ENCODE assay signal across 7 cellular contexts in genomic region chr2:3448496-3448895, GRCh38.
DNase-seq lines count a peak whose midpoint lies in the region; ATAC-seq, FAIRE-seq and TF ChIP-seq lines count a peak whose summit lies in the region.
"Not testable (repeated sequence)": the region's sequence is repeated elsewhere in the genome, so short reads cannot be mapped to it uniquely, and the experiment has no call there.

No MANE protein-coding gene starts in this region.

- WGBS in GM23248 (ENCODE audit: low coverage in 1 of 2, low lambda C conversion rate in 2 of 2, missing lambda C conversion rate in 2 of 2), 2 experiments = 61 to 64% methylated on average over 17 to 34 of the region's 34 CpGs
- 93% methylated on average over 16 to 34 of the region's 34 CpGs for WGBS in endodermal cell (ENCODE audit: insufficient coverage in 1 of 2, insufficient read length in 1 of 2), 2 experiments
- WGBS in lung, 2 donors = 82 to 90% methylated on average over 34 of the region's 34 CpGs
- WGBS in pancreas, 2 donors = 90 to 93% methylated on average over 34 of the region's 34 CpGs

- not testable (repeated sequence) for H3K9me3 Mint-ChIP-seq in endodermal cell

- FAIRE-seq in pancreas (lab: Jason Lieb, UNC) = not testable (repeated sequence)

- H3K27ac ChIP-seq in GM23248; endodermal cell (ENCODE audit: low read depth, low read length); lung (ENCODE audit: low read depth in 1 of 2, low read length in 1 of 2); pancreas: not testable (repeated sequence)
- H3K27ac ChIP-seq in left ventricle myocardium inferior (replicated peaks) = peak overlapping the region; percentile 47

- not testable (repeated sequence) for H3K9me2 ChIP-seq in GM23248 (ENCODE audit: insufficient read depth)

- not testable (repeated sequence) for H3K27ac Mint-ChIP-seq in endodermal cell

- not testable (repeated sequence) for H4K20me1 ChIP-seq in GM23248 (ENCODE audit: insufficient read depth)

- intact Hi-C loops in left ventricle myocardium inferior (cut with micrococcal nuclease); pancreas (cut with DNase I): not testable (repeated sequence)

- H3K4me2 ChIP-seq in GM23248 (ENCODE audit: unreplicated experiment) = not testable (repeated sequence)

- ATAC-seq in lung (ENCODE audit: insufficient read depth, low FRiP score) = not testable (repeated sequence)
- ATAC-seq in pancreas = peak in 3 of 4 donors; percentile 25 to 44 (median 27)

- not testable (repeated sequence) for H3K27me3 Mint-ChIP-seq in endodermal cell (ENCODE audit: insufficient read depth)

- not testable (repeated sequence) for H3K9me3 ChIP-seq in GM23248 (ENCODE audit: low read depth); endodermal cell (ENCODE audit: control insufficient read depth, low read length); left ventricle myocardium inferior (replicated peaks); lung (ENCODE audit: control insufficient read depth in 2 of 2, insufficient read depth in 1 of 2, low read length in 1 of 2); pancreas

- H3K4me3 ChIP-seq in GM23248; endodermal cell (ENCODE audit: low read length); lung; pancreas: not testable (repeated sequence)
- H3K4me3 ChIP-seq in foreskin fibroblast (ENCODE audit: low read depth in 1 of 2, low read length in 2 of 2) = peak overlapping the region; percentile 14 to 35
- peak overlapping the region; percentile 15 for H3K4me3 ChIP-seq in left ventricle myocardium inferior

- H3F3A ChIP-seq in GM23248 (ENCODE audit: insufficient read depth) = not testable (repeated sequence)

- peak; percentile 37 for DNase-seq in GM23248
- DNase-seq in activated CD8-positive, alpha-beta memory T cell treated with anti-CD3 and anti-CD28 coated beads for 24 hours = peak; percentile 15
- DNase-seq in endodermal cell = peak; percentile 32
- peak; percentile 32 to 84 for DNase-seq in foreskin fibroblast
- not testable (repeated sequence) for DNase-seq in left ventricle myocardium inferior
- peak; percentile 21 for DNase-seq in lung (ENCODE audit: low spot score)
- DNase-seq in pancreas = peak in 1 of 6 donors; percentile 3

- in situ Hi-C loops in GM23248 (cut with MboI) = not testable (repeated sequence)

- TF ChIP-seq CTCF in endodermal cell (conservative IDR thresholded peaks at IDR 0.05); foreskin fibroblast (IDR thresholded peaks at IDR 0.05; ENCODE audit: low read depth, low read length); left ventricle myocardium inferior (IDR thresholded peaks at IDR 0.05; ENCODE audit: borderline replicate concordance); lung (IDR thresholded peaks at IDR 0.05; ENCODE audit: control extremely low read depth, extremely low read depth); pancreas (IDR thresholded peaks at IDR 0.05): not testable (repeated sequence)

- H3K36me3 Mint-ChIP-seq in endodermal cell (ENCODE audit: low read depth) = peaks cover 64% of the 10 kb centered on the region

- H3K79me2 ChIP-seq in GM23248 (ENCODE audit: insufficient read depth) = not testable (repeated sequence)

- not testable (repeated sequence) for H3K4me1 ChIP-seq in GM23248 (ENCODE audit: insufficient read depth); endodermal cell (ENCODE audit: control insufficient read depth, insufficient read depth, low read length); lung (ENCODE audit: control insufficient read depth in 2 of 2, insufficient read depth in 2 of 2, low read length in 2 of 2); pancreas
- H3K4me1 ChIP-seq in left ventricle myocardium inferior = peaks cover 44% of the 10 kb centered on the region

- H3K4me1 Mint-ChIP-seq in endodermal cell = not testable (repeated sequence)

- H3K27me3 ChIP-seq in GM23248 (replicated peaks; ENCODE audit: insufficient read depth); endodermal cell (ENCODE audit: control insufficient read depth, insufficient read depth, low read length, poor library complexity, severe bottlenecking); left ventricle myocardium inferior (ENCODE audit: low read depth); lung (ENCODE audit: control insufficient read depth, insufficient read depth); pancreas: not testable (repeated sequence)

- H3K36me3 ChIP-seq in GM23248 (ENCODE audit: low read depth) (peaks cover 29% of the 10 kb centered on the region; the same call in 1 of the 2 replicates), endodermal cell (ENCODE audit: control insufficient read depth, insufficient read depth, low read length) (peaks cover 30% of the 10 kb centered on the region), left ventricle myocardium inferior (peaks cover 51% of the 10 kb centered on the region), lung (ENCODE audit: control insufficient read depth in 2 of 2, insufficient read depth in 2 of 2, low read length in 2 of 2) (peaks cover 2 to 37% of the 10 kb centered on the region in 2 donors), pancreas (peaks cover 3 to 12% (median 5%) of the 10 kb centered on the region in 3 donors)

- H3K4me3 Mint-ChIP-seq in endodermal cell = not testable (repeated sequence)

- H3K9ac ChIP-seq in GM23248 = 0 out of 2 replicates have a peak overlapping the region, but pooled peaks have one; percentile 30
- H3K9ac ChIP-seq in endodermal cell (ENCODE audit: extremely low read depth, low read length, poor library complexity, severe bottlenecking) = not testable (repeated sequence)

- not testable (repeated sequence) for H2AFZ ChIP-seq in GM23248
